30 cellular contexts compared by ENCODE assay signal in genomic region chr16:55047903-55048497, GRCh38.
"Had no signal": no experiment of that assay in that cellular context is flagged by ENCODE, and none has a peak within 500 bp of the region (broad histone marks: within the 10 kb centered on the region; RNA-seq: fewer than 3 reads in every experiment).

No MANE protein-coding gene starts in this region.

- H3K9me3 ChIP-seq: adrenal gland, body of pancreas, gastrocnemius medialis, heart left ventricle had no signal

- H3K4me1 ChIP-seq: adrenal gland, body of pancreas, foreskin keratinocyte, gastrocnemius medialis, heart left ventricle had no signal

- FAIRE-seq: colon had no signal

- H3K9me3 Mint-ChIP-seq: activated CD4-positive, alpha-beta memory T cell treated with anti-CD3 and anti-CD28 coated beads, Interleukin-2, amount 10 ng/mL, durations not matched to agents 7 days and 5 days; activated CD4-positive, alpha-beta T cell treated with anti-CD3 and anti-CD28 coated beads, Interleukin-2, amount 10 ng/mL, durations not matched to agents 7 days and 5 days; activated naive CD4-positive, alpha-beta T cell treated with anti-CD3 and anti-CD28 coated beads for 36 hours; activated naive CD4-positive, alpha-beta T cell treated with anti-CD3 and anti-CD28 coated beads, Interleukin-2, amount 50 U/mL, for 24 hours; activated naive CD8-positive, alpha-beta T cell treated with anti-CD3 and anti-CD28 coated beads for 36 hours; activated naive CD8-positive, alpha-beta T cell treated with anti-CD3 and anti-CD28 coated beads, Interleukin-2, amount 50 U/mL, for 24 hours; activated T-helper 1 cell treated with anti-CD3 and anti-CD28 coated beads, Interleukin-12 subunit alpha, Interleukin-12 subunit beta, Interleukin-2, Interleukin-4 antibody, amounts not matched to agents 30 ng/mL and 10 ng/mL and 1 ng/mL, durations not matched to agents 14 hours and 24 hours and 36 hours; activated T-helper 2 cell treated with anti-CD3 and anti-CD28 coated beads, Interferon-gamma antibody, Interleukin-2, Interleukin-4, amounts not matched to agents 10 μg/mL and 5 μg/mL and 100 μg/mL, durations not matched to agents 14 hours and 24 hours and 36 hours; endodermal cell; WTC11 had no signal

- H3K4me3 Mint-ChIP-seq: activated CD4-positive, alpha-beta memory T cell treated with anti-CD3 and anti-CD28 coated beads, Interleukin-2, amount 10 ng/mL, durations not matched to agents 7 days and 5 days; activated CD4-positive, alpha-beta T cell treated with anti-CD3 and anti-CD28 coated beads, Interleukin-2, amount 10 ng/mL, durations not matched to agents 7 days and 5 days; activated naive CD4-positive, alpha-beta T cell treated with anti-CD3 and anti-CD28 coated beads for 36 hours; activated naive CD4-positive, alpha-beta T cell treated with anti-CD3 and anti-CD28 coated beads, Interleukin-2, amount 50 U/mL, for 24 hours; activated naive CD8-positive, alpha-beta T cell treated with anti-CD3 and anti-CD28 coated beads for 36 hours; activated naive CD8-positive, alpha-beta T cell treated with anti-CD3 and anti-CD28 coated beads, Interleukin-2, amount 50 U/mL, for 24 hours; activated T-helper 1 cell treated with anti-CD3 and anti-CD28 coated beads, Interleukin-12 subunit alpha, Interleukin-12 subunit beta, Interleukin-2, Interleukin-4 antibody, amounts not matched to agents 30 ng/mL and 10 ng/mL and 1 ng/mL, durations not matched to agents 14 hours and 24 hours and 36 hours; endodermal cell; WTC11 had no signal

- DNase-seq: activated CD4-positive, alpha-beta T cell treated with anti-CD3 and anti-CD28 coated beads for 1 hour; activated CD4-positive, alpha-beta T cell treated with anti-CD3 and anti-CD28 coated beads for 4 hours; activated CD4-positive, alpha-beta T cell treated with anti-CD3 and anti-CD28 coated beads, Interleukin-2, amount 10 ng/mL, durations not matched to agents 7 days and 5 days; activated CD4-positive, alpha-beta T cell treated with anti-CD3 and anti-CD28 coated beads, Interleukin-2, amount 50 U/mL, for 4 hours; activated effector memory CD4-positive, alpha-beta T cell treated with anti-CD3 and anti-CD28 coated beads, Interleukin-2, amount 50 U/mL, for 16 hours; activated naive CD4-positive, alpha-beta T cell treated with anti-CD3 and anti-CD28 coated beads for 36 hours; activated naive CD8-positive, alpha-beta T cell treated with anti-CD3 and anti-CD28 coated beads for 36 hours; activated naive CD8-positive, alpha-beta T cell treated with anti-CD3 and anti-CD28 coated beads, Interleukin-2, amount 50 U/mL, for 24 hours; activated T-cell treated with anti-CD3 and anti-CD28 coated beads, Interleukin-2, amount 50 U/mL, for 1 hour; activated T-cell treated with anti-CD3 and anti-CD28 coated beads, Interleukin-2, amount 50 U/mL, for 48 hours; amygdala; aorta; body of pancreas; caudate nucleus; effector memory CD4-positive, alpha-beta T cell; endodermal cell; foreskin keratinocyte; gastrocnemius medialis; glutamatergic neuron; heart left ventricle; T-helper 2 cell had no signal

- H3K4me3 ChIP-seq: adrenal gland, body of pancreas, gastrocnemius medialis, heart left ventricle had no signal

- H3K27ac Mint-ChIP-seq: activated CD4-positive, alpha-beta memory T cell treated with anti-CD3 and anti-CD28 coated beads, Interleukin-2, amount 10 ng/mL, durations not matched to agents 7 days and 5 days; activated CD4-positive, alpha-beta T cell treated with anti-CD3 and anti-CD28 coated beads, Interleukin-2, amount 10 ng/mL, durations not matched to agents 7 days and 5 days; activated naive CD4-positive, alpha-beta T cell treated with anti-CD3 and anti-CD28 coated beads for 36 hours; activated naive CD4-positive, alpha-beta T cell treated with anti-CD3 and anti-CD28 coated beads, Interleukin-2, amount 50 U/mL, for 24 hours; activated naive CD8-positive, alpha-beta T cell treated with anti-CD3 and anti-CD28 coated beads for 36 hours; activated naive CD8-positive, alpha-beta T cell treated with anti-CD3 and anti-CD28 coated beads, Interleukin-2, amount 50 U/mL, for 24 hours; activated T-helper 1 cell treated with anti-CD3 and anti-CD28 coated beads, Interleukin-12 subunit alpha, Interleukin-12 subunit beta, Interleukin-2, Interleukin-4 antibody, amounts not matched to agents 30 ng/mL and 10 ng/mL and 1 ng/mL, durations not matched to agents 14 hours and 24 hours and 36 hours; activated T-helper 2 cell treated with anti-CD3 and anti-CD28 coated beads, Interferon-gamma antibody, Interleukin-2, Interleukin-4, amounts not matched to agents 10 μg/mL and 5 μg/mL and 100 μg/mL, durations not matched to agents 14 hours and 24 hours and 36 hours; endodermal cell; WTC11 had no signal

- ATAC-seq: activated naive CD8-positive, alpha-beta T cell treated with anti-CD3 and anti-CD28 coated beads, Interleukin-2, amount 50 U/mL, for 24 hours; body of pancreas; esophagus mucosa; foreskin keratinocyte; gastrocnemius medialis; heart left ventricle had no signal

- H3K4me1 Mint-ChIP-seq: activated CD4-positive, alpha-beta memory T cell treated with anti-CD3 and anti-CD28 coated beads, Interleukin-2, amount 10 ng/mL, durations not matched to agents 7 days and 5 days; activated CD4-positive, alpha-beta T cell treated with anti-CD3 and anti-CD28 coated beads, Interleukin-2, amount 10 ng/mL, durations not matched to agents 7 days and 5 days; activated naive CD4-positive, alpha-beta T cell treated with anti-CD3 and anti-CD28 coated beads, Interleukin-2, amount 50 U/mL, for 24 hours; activated naive CD8-positive, alpha-beta T cell treated with anti-CD3 and anti-CD28 coated beads for 36 hours; activated naive CD8-positive, alpha-beta T cell treated with anti-CD3 and anti-CD28 coated beads, Interleukin-2, amount 50 U/mL, for 24 hours; endodermal cell; WTC11 had no signal

- H3K27me3 Mint-ChIP-seq: activated CD4-positive, alpha-beta memory T cell treated with anti-CD3 and anti-CD28 coated beads, Interleukin-2, amount 10 ng/mL, durations not matched to agents 7 days and 5 days; activated CD4-positive, alpha-beta T cell treated with anti-CD3 and anti-CD28 coated beads, Interleukin-2, amount 10 ng/mL, durations not matched to agents 7 days and 5 days; activated naive CD8-positive, alpha-beta T cell treated with anti-CD3 and anti-CD28 coated beads for 36 hours had no signal

- H3K27me3 ChIP-seq: body of pancreas, foreskin keratinocyte, gastrocnemius medialis had no signal

- H3K36me3 Mint-ChIP-seq: activated naive CD4-positive, alpha-beta T cell treated with anti-CD3 and anti-CD28 coated beads, Interleukin-2, amount 50 U/mL, for 24 hours; activated naive CD8-positive, alpha-beta T cell treated with anti-CD3 and anti-CD28 coated beads for 36 hours; WTC11 had no signal

- H3K36me3 ChIP-seq: adrenal gland, gastrocnemius medialis, heart left ventricle had no signal

- H3K27ac ChIP-seq: adrenal gland, body of pancreas, foreskin keratinocyte, gastrocnemius medialis, heart left ventricle, VCaP had no signal
